ENCODE assay signal across 9 cellular contexts in the genomic region with DNA sequence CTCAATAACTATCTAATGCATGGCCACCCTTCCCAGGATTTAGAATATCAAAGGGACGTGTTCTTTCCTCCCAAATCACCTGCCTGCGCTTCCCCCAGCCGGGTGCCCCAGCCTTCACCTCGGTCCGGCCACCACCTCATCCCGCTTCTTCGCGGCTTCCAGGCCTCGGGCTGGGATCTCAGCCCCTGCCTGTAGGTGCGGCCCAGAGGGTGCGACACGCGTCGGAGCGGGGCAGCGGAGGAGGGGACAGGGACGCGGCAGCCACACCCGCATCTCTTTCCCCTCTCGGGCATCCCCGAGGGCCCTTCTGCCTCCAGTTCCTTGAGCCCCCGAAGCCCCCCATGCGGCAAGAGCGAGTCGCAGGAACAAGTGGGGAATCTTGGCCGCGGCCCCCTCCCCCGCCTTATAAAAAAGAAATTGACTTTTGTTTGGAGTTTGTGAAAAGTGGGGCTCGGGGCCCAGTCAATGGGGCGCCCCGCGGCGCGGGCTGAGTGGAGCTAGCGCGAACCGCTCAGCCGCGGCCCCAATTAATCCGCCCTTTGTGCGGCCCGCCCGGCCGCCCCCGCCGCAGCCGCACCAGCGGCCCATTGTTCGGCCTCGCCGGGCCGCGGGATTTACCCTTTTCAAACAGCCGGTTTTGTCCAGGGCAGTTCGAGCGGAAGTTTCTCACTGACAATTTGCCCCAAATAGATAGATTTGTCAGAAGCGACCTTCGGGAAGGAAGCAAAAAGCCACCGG. TPM values are rescaled to one million over a fixed set of nuclear protein-coding genes. Genes with fewer than 3 reads are reported as not detected.
DNase-seq lines count a peak whose midpoint lies in the region; ATAC-seq, FAIRE-seq and TF ChIP-seq lines count a peak whose summit lies in the region.
"Had no signal": no experiment of that assay in that cellular context is flagged by ENCODE, and none has a peak within 500 bp of the region (broad histone marks: within the 10 kb centered on the region; RNA-seq: fewer than 3 reads in every experiment).

No MANE protein-coding gene starts in this region.

- H3K4me3 Mint-ChIP-seq in natural killer cell: peak overlapping the region; percentile 31
- H3K4me3 Mint-ChIP-seq in natural killer cell treated with Interleukin-12 subunit alpha and Interleukin-12 subunit beta and Interleukin-15 and Interleukin-18, amount 100 ng/mL, for 72 hours: no peak overlapping the region

- H3K4me1 ChIP-seq in GM12878 (ENCODE audit: control insufficient read depth, insufficient read depth, low read length) (no peaks in the 10 kb centered on the region), mesodermal cell (ENCODE audit: control insufficient read depth, insufficient read depth, low read length, poor library complexity, severe bottlenecking) (peaks cover 11% of the 10 kb centered on the region), vagina (peaks cover 14% of the 10 kb centered on the region)

- H3K36me3 ChIP-seq in GM12878 (ENCODE audit: control insufficient read depth in 2 of 2, insufficient read depth in 2 of 2, low read length in 1 of 2) (no peaks in the 10 kb centered on the region), mesodermal cell (ENCODE audit: control insufficient read depth, insufficient read depth, low read length) (no peaks in the 10 kb centered on the region), vagina (no peaks in the 10 kb centered on the region)

- BruUV-seq in GM12878 (replicated peaks; lab: Mats Ljungman, UMichigan): no TSS peak

- H3K36me3 Mint-ChIP-seq in natural killer cell: peaks cover 7% of the 10 kb centered on the region
- H3K36me3 Mint-ChIP-seq in natural killer cell treated with Interleukin-12 subunit alpha and Interleukin-12 subunit beta and Interleukin-15 and Interleukin-18, amount 100 ng/mL, for 72 hours: peaks cover 5% of the 10 kb centered on the region

- H3K4me1 Mint-ChIP-seq in natural killer cell: peaks cover 7 to 14% of the 10 kb centered on the region in 2 donors
- H3K4me1 Mint-ChIP-seq in natural killer cell treated with Interleukin-12 subunit alpha and Interleukin-12 subunit beta and Interleukin-15 and Interleukin-18, amount 100 ng/mL, for 72 hours (ENCODE audit: low read depth in 2 of 2): peaks cover 5 to 11% of the 10 kb centered on the region in 2 donors

- H3K9ac ChIP-seq in GM12878 (ENCODE audit: control insufficient read depth, insufficient read depth, low read length): no peak overlapping the region

- no peak overlapping the region for H3K27ac ChIP-seq in GM12878 (ENCODE audit: control insufficient read depth, insufficient read depth)
- H3K27ac ChIP-seq in mesodermal cell (ENCODE audit: low read depth, low read length, severe bottlenecking): no peak overlapping the region
- no peak overlapping the region for H3K27ac ChIP-seq in vagina

- no peak overlapping the region for H3K27ac Mint-ChIP-seq in natural killer cell
- no peak overlapping the region for H3K27ac Mint-ChIP-seq in natural killer cell treated with Interleukin-12 subunit alpha and Interleukin-12 subunit beta and Interleukin-15 and Interleukin-18, amount 100 ng/mL, for 72 hours

- peak overlapping the region; percentile 60 for H3K4me2 ChIP-seq in GM12878 (ENCODE audit: control insufficient read depth, insufficient read depth)

- H3K9me3 Mint-ChIP-seq in natural killer cell: no peaks in the 10 kb centered on the region
- no peaks in the 10 kb centered on the region for H3K9me3 Mint-ChIP-seq in natural killer cell treated with Interleukin-12 subunit alpha and Interleukin-12 subunit beta and Interleukin-15 and Interleukin-18, amount 100 ng/mL, for 72 hours

- ATAC-seq in natural killer cell: peak; percentile 21 to 37 (median 37)
- no peak for ATAC-seq in natural killer cell treated with Interleukin-12 subunit alpha and Interleukin-12 subunit beta and Interleukin-15 and Interleukin-18, amount 100 ng/mL, for 72 hours
- ATAC-seq in GM12878: peak; percentile 62
- ATAC-seq in GM18498 (IDR thresholded peaks at IDR 0.05; ENCODE audit: unreplicated experiment): no peak

- TF ChIP-seq CTCF in natural killer cell (IDR thresholded peaks at IDR 0.05) (no peak), GM12878 (IDR thresholded peaks at IDR 0.05 in 2 of 3, conservative IDR thresholded peaks at IDR 0.05 in 1 of 3; ENCODE audit: control insufficient read depth in 2 of 3, extremely low read depth in 1 of 3, insufficient read depth in 1 of 3, low read depth in 3 of 3, low read length in 3 of 3) (no peak), vagina (IDR thresholded peaks at IDR 0.05) (no peak)

- FAIRE-seq in GM12878 (lab: Jason Lieb, UNC): no peak

- TF ChIP-seq POLR2A in GM12878 (IDR thresholded peaks at IDR 0.05; ENCODE audit: low read depth, low read length) (no peak), vagina (IDR thresholded peaks at IDR 0.05) (no peak)

- CTCF ChIA-PET in GM12878 (lab: Yijun Ruan, JAX): no interaction called here

- in situ Hi-C loops in GM12878 (cut with MboI): no loop called here

- H3K27me3 ChIP-seq in GM12878 (replicated peaks in 1 of 2; ENCODE audit: control insufficient read depth in 2 of 2, insufficient read depth in 2 of 2, low read length in 1 of 2): peaks cover 12 to 42% of the 10 kb centered on the region in 2 experiments
- H3K27me3 ChIP-seq in vagina: peaks cover 4% of the 10 kb centered on the region

- H3K9me3 ChIP-seq in GM12878 (replicated peaks; ENCODE audit: control insufficient read depth, insufficient read depth, low read length) (no peaks in the 10 kb centered on the region), mesodermal cell (ENCODE audit: control insufficient read depth, low read length) (no peaks in the 10 kb centered on the region), vagina (no peaks in the 10 kb centered on the region)

- H3K4me3 ChIP-seq in GM12878 (peak overlapping the region; percentile 29), mesodermal cell (ENCODE audit: extremely low read depth, insufficient read depth, low read length, poor library complexity, severe bottlenecking) (peak overlapping the region; percentile 6), vagina (peak overlapping the region; percentile 13 to 18)

- no peak for DNase-seq in natural killer cell
- DNase-seq in natural killer cell treated with Interleukin-12 subunit alpha and Interleukin-12 subunit beta and Interleukin-15 and Interleukin-18, amount 100 ng/mL, for 72 hours (ENCODE audit: low spot score): no peak
- DNase-seq in GM12878 (ENCODE audit: low read depth, low spot score): no peak
- no peak for DNase-seq in vagina (ENCODE audit: extremely low spot score in 2 of 2)
- DNase-seq in effector CD8-positive, alpha-beta T cell (lab: John Stamatoyannopoulos, UW): no peak
- no peak for DNase-seq in Ammon's horn (ENCODE audit: low spot score)
- DNase-seq: mesendoderm had no signal

- TF ChIP-seq RAD21 in GM12878 (IDR thresholded peaks at IDR 0.05; ENCODE audit: insufficient read depth, low read depth, low read length): no peak

- no peaks in the 10 kb centered on the region for H3K79me2 ChIP-seq in GM12878 (ENCODE audit: control insufficient read depth, insufficient read depth, low read length)

- H3K27me3 Mint-ChIP-seq in natural killer cell (ENCODE audit: low read depth in 2 of 2): peaks cover 74 to 88% of the 10 kb centered on the region in 2 donors
- H3K27me3 Mint-ChIP-seq in natural killer cell treated with Interleukin-12 subunit alpha and Interleukin-12 subunit beta and Interleukin-15 and Interleukin-18, amount 100 ng/mL, for 72 hours: peaks cover 61 to 77% of the 10 kb centered on the region in 2 donors

- no peak for TF ChIP-seq EP300 in GM12878 (IDR thresholded peaks at IDR 0.05; ENCODE audit: borderline replicate concordance in 1 of 2, control insufficient read depth in 1 of 2, low read depth in 2 of 2, low read length in 2 of 2)

- SMC1A ChIA-PET in GM12878 (lab: Charles Lee; ENCODE audit: uncharacterized antibody, unreplicated experiment): no interaction called here

- no peaks in the 10 kb centered on the region for H4K20me1 ChIP-seq in GM12878 (ENCODE audit: control insufficient read depth, insufficient read depth)

- intact Hi-C loops in natural killer cell (cut with micrococcal nuclease): no loop called here
- intact Hi-C loops in GM12878 (cut with micrococcal nuclease; ENCODE audit: unreplicated experiment): no loop called here
- intact Hi-C loops in vagina (cut with DNase I): no loop called here

- POLR2A ChIA-PET in GM12878 (lab: Charles Lee): no interaction called here

- no peak overlapping the region for H2AFZ ChIP-seq in GM12878 (ENCODE audit: control insufficient read depth, low read depth, low read length)

- WGBS in GM12878 (ENCODE audit: insufficient coverage, insufficient replicate concordance, low lambda C conversion rate, missing lambda C conversion rate): 15% methylated on average over 59 of the region's 59 CpGs
- WGBS in mesodermal cell (ENCODE audit: insufficient coverage in 2 of 2), 2 experiments: 1 to 2% methylated on average over 40 to 52 of the region's 59 CpGs

- RAD21 ChIA-PET in GM12878 (lab: Charles Lee; ENCODE audit: unreplicated experiment): no interaction called here

TF ChIP-seq in GM12878, 131 proteins besides CTCF, POLR2A, EP300 and RAD21:
- TF ChIP-seq MEF2A (IDR thresholded peaks at IDR 0.05; ENCODE audit: insufficient read depth, low read depth, low read length) (no peak), RCOR1 (conservative IDR thresholded peaks at IDR 0.05; ENCODE audit: low read depth, low read length) (no peak), SREBF1 (IDR thresholded peaks at IDR 0.05; ENCODE audit: low read length) (no peak), SUZ12 (IDR thresholded peaks at IDR 0.05; ENCODE audit: unreplicated experiment) (peak; percentile 79), YY1 (IDR thresholded peaks at IDR 0.05; ENCODE audit: low read depth, low read length) (no peak)

RNA-seq across cellular contexts. Expression of gene NR2E1, which starts 8.4 kb away (rescaled TPM):
- total RNA-seq in natural killer cell: not detected
- not detected for total RNA-seq in natural killer cell treated with Interleukin-12 subunit alpha and Interleukin-12 subunit beta and Interleukin-15 and Interleukin-18, amount 100 ng/mL, for 72 hours
- not detected in 2 replicates for total RNA-seq in GM12878 (2013; cell fraction: nucleolus; rRNA removed)
- not detected in 2 replicates for total RNA-seq in GM12878 (2014; rRNA removed)
- total RNA-seq in GM12878 (2014; rRNA removed; fragmentation: Illumina TruSeq; extraction: Trizol): not detected in 2 replicates
- total RNA-seq in GM12878 (2021): not detected in 2 replicates
- polyA plus RNA-seq in GM12878 (2011; ENCODE audit: low read depth): not detected
- not detected in 2 replicates for polyA plus RNA-seq in GM12878 (2011; rRNA removed)
- polyA plus RNA-seq in GM12878 (2011; cell fraction: cytosol; rRNA removed): not detected in 2 replicates
- polyA plus RNA-seq in GM12878 (2011; cell fraction: nucleus; rRNA removed): not detected in 2 replicates
- not detected in 2 replicates for polyA plus RNA-seq in GM12878 (2012)
- not detected in 2 replicates for polyA plus RNA-seq in GM12878 (2014; fragmentation: Illumina TruSeq; extraction: Trizol)
- polyA plus RNA-seq in GM12878 (2014; fragmentation: Nextera tagmentation; extraction: Ambion mirVana): not detected
- not detected in 2 replicates for polyA plus RNA-seq in GM12878 (2014; rRNA removed)
- not detected for polyA plus RNA-seq in GM12878 (2016; fragmentation: Nextera tagmentation; extraction: Ambion mirVana)
- not detected in 2 replicates for polyA minus RNA-seq in GM12878 (2011; rRNA and poly(A)+ RNA removed)
- polyA minus RNA-seq in GM12878 (2011; cell fraction: cytosol; rRNA and poly(A)+ RNA removed): not detected in 2 replicates
- polyA minus RNA-seq in GM12878 (2011; cell fraction: nucleus; rRNA and poly(A)+ RNA removed): not detected in 2 replicates
- not detected for polyA plus RNA-seq in mesodermal cell (2013, experiment 1 of 2)
- polyA plus RNA-seq in mesodermal cell (2013, experiment 2 of 2): not detected
- total RNA-seq in vagina: not detected

Comparison
In these comparisons a context has a peak if more than half of its experiments do, and no peak if none do; other contexts are left out.
1. ATAC-seq: peak in natural killer cell (3 of 3) and GM12878 (single experiment); none in natural killer cell treated with Interleukin-12 subunit alpha and Interleukin-12 subunit beta and Interleukin-15 and Interleukin-18, amount 100 ng/mL, for 72 hours (0 of 2) and GM18498 (single experiment).
2. Peak in every context shown above with its lines, with median percentiles within 50 percentile points of each other: H3K4me3 ChIP-seq.